ENCODE assay signal across 8 cellular contexts in genomic region chr6:154508573-154509375, GRCh38. TPM values are rescaled to one million over a fixed set of nuclear protein-coding genes. Genes with fewer than 3 reads are reported as not detected.
DNase-seq lines count a peak whose midpoint lies in the region; ATAC-seq, FAIRE-seq and TF ChIP-seq lines count a peak whose summit lies in the region.

No MANE protein-coding gene starts in this region.

- no peak for TF ChIP-seq CTCF in CD8-positive, alpha-beta T cell (IDR thresholded peaks at IDR 0.05)
- TF ChIP-seq CTCF in endothelial cell of umbilical vein (IDR thresholded peaks at IDR 0.05; ENCODE audit: extremely low read depth in 1 of 2, insufficient read depth in 1 of 2, low read depth in 1 of 2, low read length in 2 of 2) = no peak
- TF ChIP-seq CTCF in neural crest cell (conservative IDR thresholded peaks at IDR 0.05) = no peak

- FAIRE-seq in endothelial cell of umbilical vein (lab: Jason Lieb, UNC) = no peak

- no peaks in the 10 kb centered on the region for H3K36me3 ChIP-seq in CD8-positive, alpha-beta T cell (ENCODE audit: insufficient read depth, low read length)
- H3K36me3 ChIP-seq in endothelial cell of umbilical vein (ENCODE audit: control insufficient read depth in 2 of 2, extremely low read depth in 1 of 2, insufficient read depth in 2 of 2, low read length in 2 of 2) = no peaks in the 10 kb centered on the region

- no peaks in the 10 kb centered on the region for H3K9me3 ChIP-seq in CD8-positive, alpha-beta T cell (ENCODE audit: low read length)
- H3K9me3 ChIP-seq in endothelial cell of umbilical vein (replicated peaks; ENCODE audit: control insufficient read depth, insufficient read depth, low read length) = no peaks in the 10 kb centered on the region

- H3K27me3 ChIP-seq in CD8-positive, alpha-beta T cell (ENCODE audit: insufficient read depth, low read length) = no peaks in the 10 kb centered on the region
- no peaks in the 10 kb centered on the region for H3K27me3 ChIP-seq in endothelial cell of umbilical vein (ENCODE audit: control insufficient read depth in 2 of 2, insufficient read depth in 2 of 2, low read length in 2 of 2)

- H3K27ac Mint-ChIP-seq in CD8-positive, alpha-beta T cell = no peak overlapping the region
- no peak overlapping the region for H3K27ac Mint-ChIP-seq in neural crest cell (ENCODE audit: unreplicated experiment)
- H3K27ac Mint-ChIP-seq in stimulated activated naive B cell treated with anti-CD40 and anti-IgM and Interleukin-4, amounts not matched to agents 10 μg/mL and 1 μg/mL and 100 μg/mL, for 72 hours = no peak overlapping the region

- no peaks in the 10 kb centered on the region for H3K4me1 ChIP-seq in CD8-positive, alpha-beta T cell (ENCODE audit: insufficient read depth, low read length)
- peaks cover 15% of the 10 kb centered on the region for H3K4me1 ChIP-seq in endothelial cell of umbilical vein (ENCODE audit: control insufficient read depth, extremely low read depth, insufficient read depth, low read length)

- H3K4me2 ChIP-seq in endothelial cell of umbilical vein (ENCODE audit: insufficient read depth, low read length) = peak overlapping the region; percentile 78

- no peak for DNase-seq in CD8-positive, alpha-beta T cell
- DNase-seq in M059J (ENCODE audit: low read depth) (peak; percentile 54), endothelial cell of umbilical vein (ENCODE audit: low read depth, low spot score) (peak; percentile 44), neural crest cell (ENCODE audit: low read depth, low spot score) (no peak)
- DNase-seq in activated T-cell treated with anti-CD3 and anti-CD28 coated beads, Interleukin-2, amount 50 U/mL, for 1 hour = no peak
- no peak for DNase-seq in stimulated activated naive B cell treated with anti-CD40 and anti-IgM and Interleukin-4, amounts not matched to agents 10 μg/mL and 1 μg/mL and 100 μg/mL, for 72 hours

- H3K9ac ChIP-seq in endothelial cell of umbilical vein (replicated peaks; ENCODE audit: extremely low read depth, insufficient read depth, low read length) = peak overlapping the region; percentile 83

- peak overlapping the region; percentile 9 for H3K4me3 Mint-ChIP-seq in CD8-positive, alpha-beta T cell
- peak overlapping the region; percentile 93 for H3K4me3 Mint-ChIP-seq in neural crest cell
- H3K4me3 Mint-ChIP-seq in stimulated activated naive B cell treated with anti-CD40 and anti-IgM and Interleukin-4, amounts not matched to agents 10 μg/mL and 1 μg/mL and 100 μg/mL, for 72 hours = no peak overlapping the region

- no peaks in the 10 kb centered on the region for H3K9me3 Mint-ChIP-seq in CD8-positive, alpha-beta T cell
- no peaks in the 10 kb centered on the region for H3K9me3 Mint-ChIP-seq in neural crest cell
- peaks cover 0 to 2% of the 10 kb centered on the region in 2 donors for H3K9me3 Mint-ChIP-seq in stimulated activated naive B cell treated with anti-CD40 and anti-IgM and Interleukin-4, amounts not matched to agents 10 μg/mL and 1 μg/mL and 100 μg/mL, for 72 hours

- dilution Hi-C loops in endothelial cell of umbilical vein (cut with MboI; ENCODE audit: extremely low pct_ligation_motif_present, low sequenced_read_pairs) = no loop called here

- CTCF ChIA-PET in CD8-positive, alpha-beta T cell (lab: Charles Lee) = no interaction called here
- CTCF ChIA-PET in endothelial cell of umbilical vein (lab: Charles Lee) = interaction anchor here (0.9 to 3.9 kb wide), 6 partner anchors 9 to 354 kb away, joined by 3 to 62 read pairs (median 3); no protein-coding TSS in a partner anchor

- H3K9me1 ChIP-seq in endothelial cell of umbilical vein (replicated peaks; ENCODE audit: control insufficient read depth, extremely low read depth, insufficient read depth, low read length) = no peaks in the 10 kb centered on the region

- H3K36me3 Mint-ChIP-seq in CD8-positive, alpha-beta T cell = no peaks in the 10 kb centered on the region
- H3K36me3 Mint-ChIP-seq in neural crest cell (ENCODE audit: low read depth) = peaks cover 2% of the 10 kb centered on the region
- no peaks in the 10 kb centered on the region for H3K36me3 Mint-ChIP-seq in stimulated activated naive B cell treated with anti-CD40 and anti-IgM and Interleukin-4, amounts not matched to agents 10 μg/mL and 1 μg/mL and 100 μg/mL, for 72 hours

- no peak overlapping the region for H3K27ac ChIP-seq in CD8-positive, alpha-beta T cell (ENCODE audit: low read depth, low read length)
- peak overlapping the region; percentile 77 for H3K27ac ChIP-seq in endothelial cell of umbilical vein (ENCODE audit: insufficient read depth, low read depth, low read length)

- no peak for TF ChIP-seq POLR2A in endothelial cell of umbilical vein (IDR thresholded peaks at IDR 0.05; ENCODE audit: low read depth, low read length)

- POLR2A ChIA-PET in CD8-positive, alpha-beta T cell (lab: Charles Lee) = no interaction called here
- POLR2A ChIA-PET in endothelial cell of umbilical vein (lab: Charles Lee) = interaction anchor here (0.8 to 1.8 kb wide), 4 partner anchors 8 to 142 kb away, joined by 3 to 8 read pairs (median 4); no protein-coding TSS in a partner anchor

- no peak for ATAC-seq in CD8-positive, alpha-beta T cell
- no peak for ATAC-seq in GM21619 (IDR thresholded peaks at IDR 0.05; ENCODE audit: unreplicated experiment)
- ATAC-seq in GM18858 (IDR thresholded peaks at IDR 0.05; ENCODE audit: unreplicated experiment) = no peak
- no peak for ATAC-seq in stimulated activated naive B cell treated with anti-CD40 and anti-IgM and Interleukin-4, amounts not matched to agents 10 μg/mL and 1 μg/mL and 100 μg/mL, for 72 hours (replicated peaks)

- H3K79me2 ChIP-seq in endothelial cell of umbilical vein (ENCODE audit: control insufficient read depth, insufficient read depth, low read length) = peaks cover 2% of the 10 kb centered on the region

- peaks cover 48% of the 10 kb centered on the region for H3K27me3 Mint-ChIP-seq in CD8-positive, alpha-beta T cell (ENCODE audit: low read depth)
- peaks cover 2% of the 10 kb centered on the region for H3K27me3 Mint-ChIP-seq in neural crest cell (ENCODE audit: low read depth)
- H3K27me3 Mint-ChIP-seq in stimulated activated naive B cell treated with anti-CD40 and anti-IgM and Interleukin-4, amounts not matched to agents 10 μg/mL and 1 μg/mL and 100 μg/mL, for 72 hours = peaks cover 56 to 70% of the 10 kb centered on the region in 2 donors

- peaks cover 10% of the 10 kb centered on the region for H3K4me1 Mint-ChIP-seq in CD8-positive, alpha-beta T cell (ENCODE audit: low read depth)
- H3K4me1 Mint-ChIP-seq in neural crest cell = peaks cover 30% of the 10 kb centered on the region
- peaks cover 7 to 26% of the 10 kb centered on the region in 2 donors for H3K4me1 Mint-ChIP-seq in stimulated activated naive B cell treated with anti-CD40 and anti-IgM and Interleukin-4, amounts not matched to agents 10 μg/mL and 1 μg/mL and 100 μg/mL, for 72 hours

- no peak overlapping the region for H2AFZ ChIP-seq in endothelial cell of umbilical vein (ENCODE audit: low read depth, low read length)

- intact Hi-C loops in CD8-positive, alpha-beta T cell (cut with DNase I, micrococcal nuclease) = no loop called here
- intact Hi-C loops in endothelial cell of umbilical vein (cut with micrococcal nuclease) = loop anchor here (2.0 kb wide), 1 partner anchor 68 kb away; no protein-coding TSS in a partner anchor

- no peak overlapping the region for H3K4me3 ChIP-seq in CD8-positive, alpha-beta T cell (ENCODE audit: low read depth, low read length)
- peak overlapping the region in 2 of 3 experiments; percentile 64 to 78 for H3K4me3 ChIP-seq in endothelial cell of umbilical vein (replicated peaks in 1 of 3; ENCODE audit: insufficient read depth in 1 of 3, low read depth in 1 of 3, low read length in 3 of 3)

- TSS peak; percentile 36 for BruUV-seq in endothelial cell of umbilical vein (replicated peaks; lab: Mats Ljungman, UMichigan)

- H4K20me1 ChIP-seq in endothelial cell of umbilical vein (replicated peaks; ENCODE audit: control insufficient read depth, extremely low read depth, insufficient read depth, low read length) = no peaks in the 10 kb centered on the region

TF ChIP-seq in endothelial cell of umbilical vein, 7 proteins besides CTCF, POLR2A, EP300 and RAD21:
- no peak for TF ChIP-seq MYC (IDR thresholded peaks at IDR 0.05; ENCODE audit: low read depth, low read length)
- TF ChIP-seq MAX (IDR thresholded peaks at IDR 0.05; ENCODE audit: insufficient read depth, insufficient read length) = peak; percentile 41

RNA-seq across cellular contexts. Expression of gene CNKSR3, which starts 1.7 kb away (rescaled TPM):
- total RNA-seq in CD8-positive, alpha-beta T cell = not detected
- 9.9 and 19.4 TPM in 2 replicates for total RNA-seq in M059J (2014; rRNA removed; shearing (Covaris generic))
- 11.0 and 15.6 TPM in 2 replicates for total RNA-seq in endothelial cell of umbilical vein
- polyA plus RNA-seq in endothelial cell of umbilical vein = 2.3 TPM in 2 replicates
- 2.4 and 2.7 TPM in 2 replicates for polyA plus RNA-seq in endothelial cell of umbilical vein (2011; cell fraction: cytosol; rRNA removed)
- 3.7 and 4.8 TPM in 2 replicates for polyA plus RNA-seq in endothelial cell of umbilical vein (2011; cell fraction: nucleus; rRNA removed)
- 4.0 and 4.6 TPM in 2 replicates for polyA plus RNA-seq in endothelial cell of umbilical vein (2012)
- 5.6 TPM in 2 replicates for polyA minus RNA-seq in endothelial cell of umbilical vein
- polyA minus RNA-seq in endothelial cell of umbilical vein (2011; cell fraction: cytosol; rRNA and poly(A)+ RNA removed) = 1.3 TPM
- 3.2 and 4.8 TPM in 2 replicates for polyA minus RNA-seq in endothelial cell of umbilical vein (2011; cell fraction: nucleus; rRNA and poly(A)+ RNA removed)
- total RNA-seq in neural crest cell = 11.7 and 11.8 TPM in 2 replicates

Comparison
In these comparisons a context has a peak if more than half of its experiments do, and no peak if none do; other contexts are left out.
1. DNase-seq: peak in M059J (single experiment) and endothelial cell of umbilical vein (single experiment); none in CD8-positive, alpha-beta T cell (0 of 7), neural crest cell (single experiment), activated T-cell treated with anti-CD3 and anti-CD28 coated beads, Interleukin-2, amount 50 U/mL, for 1 hour (single experiment) and stimulated activated naive B cell treated with anti-CD40 and anti-IgM and Interleukin-4, amounts not matched to agents 10 μg/mL and 1 μg/mL and 100 μg/mL, for 72 hours (single experiment).
2. H3K4me3 Mint-ChIP-seq: peak in CD8-positive, alpha-beta T cell (single experiment) and neural crest cell (single experiment); none in stimulated activated naive B cell treated with anti-CD40 and anti-IgM and Interleukin-4, amounts not matched to agents 10 μg/mL and 1 μg/mL and 100 μg/mL, for 72 hours (0 of 2).
3. RNA of gene CNKSR3, which starts 1.7 kb away (total RNA-seq): 9.9 to 19.4 TPM in M059J, 11.0 to 15.6 TPM in endothelial cell of umbilical vein and 11.7 to 11.8 TPM in neural crest cell; not detected in CD8-positive, alpha-beta T cell; every median in the first group is over 10 times any median in the second.